Comparison of ENCODE assay signal across 2 cellular contexts in genomic region chr1:75531570-75531969, GRCh38.
TF ChIP-seq lines count a peak whose summit lies in the region.

No MANE protein-coding gene starts in this region.

TF ChIP-seq in SK-N-SH, 30 proteins besides CTCF, POLR2A, EP300 and RAD21 (continued from another document):
- TF ChIP-seq ZBTB33 (IDR thresholded peaks at IDR 0.05; ENCODE audit: borderline replicate concordance, low read depth), result no peak
- no peak for TF ChIP-seq USF2 (IDR thresholded peaks at IDR 0.05; ENCODE audit: borderline replicate concordance, low read depth, low read length)
- no peak for TF ChIP-seq MEF2A (IDR thresholded peaks at IDR 0.05; ENCODE audit: borderline replicate concordance, low read depth)
- TF ChIP-seq TAF1 (IDR thresholded peaks at IDR 0.05; ENCODE audit: borderline replicate concordance, low read depth, low read length), result no peak
- no peak for TF ChIP-seq NFIC (IDR thresholded peaks at IDR 0.05; ENCODE audit: borderline replicate concordance)
- 0 out of 2 replicates have a peak, but pooled peaks have one; percentile 36 for TF ChIP-seq PBX3 (IDR thresholded peaks at IDR 0.05)
- no peak for TF ChIP-seq FOXJ3 (CRISPR knock-in tag; IDR thresholded peaks at IDR 0.05)
- TF ChIP-seq POLR2AphosphoS5 (IDR thresholded peaks at IDR 0.05; ENCODE audit: low read depth, low read length), result no peak
- no peak for TF ChIP-seq NRF1 (IDR thresholded peaks at IDR 0.05; ENCODE audit: low read depth, low read length)
- no peak for TF ChIP-seq ELF1 (IDR thresholded peaks at IDR 0.05)
- TF ChIP-seq CHD2 (IDR thresholded peaks at IDR 0.05; ENCODE audit: low read length, partially characterized antibody), result no peak
- 0 out of 2 replicates have a peak, but pooled peaks have one; percentile 17 for TF ChIP-seq TCF12 (IDR thresholded peaks at IDR 0.05)
- TF ChIP-seq REST (IDR thresholded peaks at IDR 0.05; ENCODE audit: low read depth, low read length), result no peak

TF ChIP-seq in SK-N-SH treated with all-trans-retinoic acid at 6 μM for 48 hours, 23 proteins besides CTCF, POLR2A, EP300 and RAD21:
- TF ChIP-seq PATZ1 (CRISPR knock-in tag; IDR thresholded peaks at IDR 0.05; ENCODE audit: borderline replicate concordance) (0 out of 2 replicates have a peak, but pooled peaks have one; percentile 68), TCF4 (CRISPR knock-in tag; IDR thresholded peaks at IDR 0.05; ENCODE audit: borderline replicate concordance) (no peak), CSRNP3 (CRISPR knock-in tag; IDR thresholded peaks at IDR 0.05) (no peak), ZNF70 (CRISPR knock-in tag; IDR thresholded peaks at IDR 0.05) (no peak), ZNF565 (CRISPR knock-in tag; conservative IDR thresholded peaks at IDR 0.05; ENCODE audit: low read depth) (no peak), OSR1 (CRISPR knock-in tag; IDR thresholded peaks at IDR 0.05) (no peak), TOX (CRISPR knock-in tag; IDR thresholded peaks at IDR 0.05; ENCODE audit: borderline replicate concordance) (no peak), CREB5 (CRISPR knock-in tag; IDR thresholded peaks at IDR 0.05; ENCODE audit: low read depth) (no peak), ISL1 (CRISPR knock-in tag; IDR thresholded peaks at IDR 0.05) (peak; percentile 91), ZC3H10 (CRISPR knock-in tag; IDR thresholded peaks at IDR 0.05) (peak; percentile 91)
